Comparison of ENCODE assay signal across 16 cellular contexts in genomic region chr14:93731753-93732152, GRCh38. TPM values are rescaled to one million over a fixed set of nuclear protein-coding genes. Genes with fewer than 3 reads are reported as not detected.
"Had no signal": no experiment of that assay in that cellular context is flagged by ENCODE, and none has a peak within 500 bp of the region (broad histone marks: within the 10 kb centered on the region; RNA-seq: fewer than 3 reads in every experiment).

No MANE protein-coding gene starts in this region.

- H3K79me2 ChIP-seq: hepatocyte had no signal

- H3K4me2 ChIP-seq: hepatocyte had no signal

- H3K9me3 ChIP-seq: uterus had no signal

- DNase-seq: activated B cell treated with CpG ODN at 0.5 μM for 24 hours; activated CD4-positive, alpha-beta T cell treated with anti-CD3 and anti-CD28 coated beads, Interleukin-2, amount 10 ng/mL, durations not matched to agents 24 days and 14 days; activated CD8-positive, alpha-beta memory T cell treated with anti-CD3 and anti-CD28 coated beads, Interleukin-2, amount 50 U/mL, for 48 hours; activated naive CD8-positive, alpha-beta T cell treated with anti-CD3 and anti-CD28 coated beads for 36 hours; activated T-cell treated with anti-CD3 and anti-CD28 coated beads, Interleukin-2, amount 50 U/mL, for 72 hours; amygdala; mesenchymal stem cell; nucleus accumbens; uterus had no signal

- ATAC-seq: activated T-cell treated with anti-CD3 and anti-CD28 coated beads, Interleukin-2, amount 50 U/mL, for 72 hours; esophagus mucosa; left lobe of liver; natural killer cell treated with Interleukin-12 subunit alpha and Interleukin-12 subunit beta and Interleukin-15 and Interleukin-18, amount 100 ng/mL, for 72 hours; stimulated activated effector memory CD8-positive, alpha-beta T cell treated with anti-CD3 and anti-CD28 coated beads, Interleukin-12 subunit alpha, Interleukin-12 subunit beta, amount 100 ng/mL, for 72 hours had no signal

- H3K4me3 ChIP-seq: coronary artery, hepatocyte, uterus had no signal

- H3K27ac ChIP-seq: coronary artery, hepatocyte, uterus had no signal

- H2AFZ ChIP-seq: hepatocyte had no signal

- H3K36me3 ChIP-seq: uterus had no signal

- H3K27me3 ChIP-seq: hepatocyte, uterus had no signal

- H3K4me1 ChIP-seq: uterus had no signal

RNA-seq across cellular contexts. Expression of gene PRIMA1, which starts 56.5 kb away (rescaled TPM):
- total RNA-seq: activated B cell treated with CpG ODN at 0.5 μM for 24 hours; activated CD4-positive, alpha-beta T cell treated with anti-CD3 and anti-CD28 coated beads, Interleukin-2, amount 10 ng/mL, durations not matched to agents 24 days and 14 days; activated naive CD8-positive, alpha-beta T cell treated with anti-CD3 and anti-CD28 coated beads for 36 hours; activated T-cell treated with anti-CD3 and anti-CD28 coated beads, Interleukin-2, amount 50 U/mL, for 72 hours; glomerular endothelial cell; natural killer cell treated with Interleukin-12 subunit alpha and Interleukin-12 subunit beta and Interleukin-15 and Interleukin-18, amount 100 ng/mL, for 72 hours had no signal
